2 cellular contexts compared by ENCODE assay signal in genomic region chr1:37944816-37945215, GRCh38.
TF ChIP-seq lines count a peak whose summit lies in the region.

No MANE protein-coding gene starts in this region.

TF ChIP-seq in liver, 16 proteins besides CTCF, POLR2A, EP300 and RAD21:
- no peak for TF ChIP-seq GABPA (IDR thresholded peaks at IDR 0.05 in 1 of 2, conservative IDR thresholded peaks at IDR 0.05 in 1 of 2)
- no peak for TF ChIP-seq YY1 (IDR thresholded peaks at IDR 0.05)
- no peak for TF ChIP-seq TAF1 (conservative IDR thresholded peaks at IDR 0.05)
- TF ChIP-seq REST (IDR thresholded peaks at IDR 0.05) = no peak
- no peak for TF ChIP-seq EGR1 (IDR thresholded peaks at IDR 0.05; ENCODE audit: low read depth in 2 of 2)
- TF ChIP-seq JUND (IDR thresholded peaks at IDR 0.05) = no peak
- no peak for TF ChIP-seq MAX (IDR thresholded peaks at IDR 0.05)
- TF ChIP-seq HNF4A (conservative IDR thresholded peaks at IDR 0.05) = no peak
- TF ChIP-seq SP1 (IDR thresholded peaks at IDR 0.05) = no peak
- TF ChIP-seq FOXA1 (IDR thresholded peaks at IDR 0.05) = no peak
- TF ChIP-seq RXRA (IDR thresholded peaks at IDR 0.05) = no peak
- no peak for TF ChIP-seq HNF4G (IDR thresholded peaks at IDR 0.05)
- TF ChIP-seq NR2F2 (IDR thresholded peaks at IDR 0.05) = no peak
- TF ChIP-seq, protein P1, sequence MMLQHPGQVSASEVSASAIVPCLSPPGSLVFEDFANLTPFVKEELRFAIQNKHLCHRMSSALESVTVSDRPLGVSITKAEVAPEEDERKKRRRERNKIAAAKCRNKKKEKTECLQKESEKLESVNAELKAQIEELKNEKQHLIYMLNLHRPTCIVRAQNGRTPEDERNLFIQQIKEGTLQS (IDR thresholded peaks at IDR 0.05) = no peak
- TF ChIP-seq FOXA2 (IDR thresholded peaks at IDR 0.05) = no peak

TF ChIP-seq in HepG2, 621 proteins besides CTCF, POLR2A, EP300 and RAD21:
- TF ChIP-seq SMAD9 (CRISPR knock-in tag; IDR thresholded peaks at IDR 0.05) (no peak), RORA (CRISPR knock-in tag; IDR thresholded peaks at IDR 0.05) (no peak), ARNT (IDR thresholded peaks at IDR 0.05) (no peak), ZNF687 (CRISPR knock-in tag; IDR thresholded peaks at IDR 0.05) (no peak), LBX2 (CRISPR knock-in tag; IDR thresholded peaks at IDR 0.05; ENCODE audit: borderline replicate concordance) (no peak), ZMYM3 (CRISPR knock-in tag; IDR thresholded peaks at IDR 0.05) (no peak), ZNF224 (CRISPR knock-in tag; IDR thresholded peaks at IDR 0.05) (no peak), ZNF30 (CRISPR knock-in tag; IDR thresholded peaks at IDR 0.05) (no peak), STAT5B (CRISPR knock-in tag; IDR thresholded peaks at IDR 0.05) (no peak), ZNF430 (CRISPR knock-in tag; IDR thresholded peaks at IDR 0.05) (no peak), MBNL3 (CRISPR knock-in tag; conservative IDR thresholded peaks at IDR 0.05) (no peak), IRF2 (CRISPR knock-in tag; IDR thresholded peaks at IDR 0.05) (no peak)
- TF ChIP-seq, protein P2, sequence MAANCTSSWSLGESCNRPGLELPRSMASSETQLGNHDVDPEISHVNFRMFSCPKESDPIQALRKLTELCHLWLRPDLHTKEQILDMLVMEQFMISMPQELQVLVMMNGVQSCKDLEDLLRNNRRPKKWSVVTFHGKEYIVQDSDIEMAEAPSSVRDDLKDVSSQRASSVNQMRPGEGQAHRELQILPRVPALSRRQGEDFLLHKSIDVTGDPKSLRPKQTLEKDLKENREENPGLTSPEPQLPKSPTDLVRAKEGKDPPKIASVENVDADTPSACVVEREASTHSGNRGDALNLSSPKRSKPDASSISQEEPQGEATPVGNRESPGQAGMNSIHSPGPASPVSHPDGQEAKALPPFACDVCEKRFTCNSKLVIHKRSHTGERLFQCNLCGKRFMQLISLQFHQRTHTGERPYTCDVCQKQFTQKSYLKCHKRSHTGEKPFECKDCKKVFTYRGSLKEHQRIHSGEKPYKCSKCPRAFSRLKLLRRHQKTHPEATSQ (CRISPR knock-in tag; IDR thresholded peaks at IDR 0.05; ENCODE audit: borderline replicate concordance) = no peak
